ENCODE assay signal across 20 cellular contexts in the genomic region with DNA sequence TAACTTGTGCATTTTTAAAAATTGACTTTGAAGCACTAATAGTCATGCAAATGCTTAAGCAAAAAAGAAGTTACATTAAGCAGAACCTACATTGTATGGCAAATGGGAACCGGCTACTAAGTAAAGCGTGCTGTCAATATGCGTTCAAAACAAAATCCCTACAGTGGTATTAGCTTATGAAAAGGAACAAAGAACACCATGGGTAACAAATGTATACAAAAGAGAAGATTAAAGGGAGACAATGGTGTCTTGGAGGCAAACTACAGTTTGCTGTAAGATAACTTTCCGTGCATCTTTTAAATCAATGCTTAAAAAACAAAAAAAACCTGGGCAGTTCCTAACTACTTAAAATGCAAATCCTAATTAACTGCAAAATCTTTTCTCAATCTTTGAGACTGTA. TPM values are rescaled to one million over a fixed set of nuclear protein-coding genes. Genes with fewer than 3 reads are reported as not detected.
DNase-seq lines count a peak whose midpoint lies in the region; ATAC-seq, FAIRE-seq and TF ChIP-seq lines count a peak whose summit lies in the region.
"Had no signal": no experiment of that assay in that cellular context is flagged by ENCODE, and none has a peak within 500 bp of the region (broad histone marks: within the 10 kb centered on the region; RNA-seq: fewer than 3 reads in every experiment).

No MANE protein-coding gene starts in this region.

- in situ Hi-C loops in HepG2 (cut with HindIII; ENCODE audit: extremely low pct_ligation_motif_present, low pct_unique_long_range_greater_than_20kb) = no loop called here

- DNase-seq in HepG2 (ENCODE audit: low spot score) (no peak), right lobe of liver (no peak), OCI-LY7 (ENCODE audit: low spot score) (no peak), Peyer's patch (no peak), SK-N-DZ (ENCODE audit: low spot score) (no peak), NCI-H1092 treated with DMSO at 0.1 percent for 48 hours (lab: John Stamatoyannopoulos, UW) (no peak)
- DNase-seq: CD4-positive, alpha-beta memory T cell; Karpas-422; MG63; NCI-H1048; NCI-H1436 treated with DMSO at 0.1 percent for 48 hours; NCI-H2029; NCI-H446; NCI-H526 treated with DMSO at 0.1 percent for 48 hours; SHP77; SK-N-SH had no signal

- no peaks in the 10 kb centered on the region for H3K4me1 ChIP-seq in HepG2 (ENCODE audit: insufficient read depth, low read length)
- peaks cover 0 to 3% (median 0%) of the 10 kb centered on the region in 4 donors for H3K4me1 ChIP-seq in right lobe of liver
- no peaks in the 10 kb centered on the region for H3K4me1 ChIP-seq in OCI-LY7 (ENCODE audit: insufficient read depth, low read length, poor library complexity, severe bottlenecking)
- H3K4me1 ChIP-seq in Peyer's patch = no peaks in the 10 kb centered on the region

- no peak for FAIRE-seq in HepG2 (lab: Jason Lieb, UNC)

- no peaks in the 10 kb centered on the region for H3K9me3 ChIP-seq in HepG2 (ENCODE audit: low read length)
- no peaks in the 10 kb centered on the region for H3K9me3 ChIP-seq in right lobe of liver
- H3K9me3 ChIP-seq in OCI-LY7 (ENCODE audit: low read length) = no peaks in the 10 kb centered on the region
- H3K9me3 ChIP-seq in Peyer's patch = no peaks in the 10 kb centered on the region
- H3K9me3 ChIP-seq: A549, BLaER1, MG63, SK-N-SH had no signal

- BruUV-seq in HepG2 (replicated peaks; lab: Mats Ljungman, UMichigan) (TSS peak; percentile 55), OCI-LY7 (replicated peaks; lab: Mats Ljungman, UMichigan) (TSS peak; percentile 90)

- H3K36me3 ChIP-seq in HepG2 (replicated peaks in 1 of 2; ENCODE audit: control insufficient read depth in 1 of 2, insufficient read depth in 2 of 2, low read length in 2 of 2) = peaks cover 27 to 72% of the 10 kb centered on the region in 2 experiments
- H3K36me3 ChIP-seq in right lobe of liver = peaks cover 0 to 44% (median 10%) of the 10 kb centered on the region in 4 donors
- H3K36me3 ChIP-seq in OCI-LY7 (ENCODE audit: insufficient read depth, low read length) = peaks cover 85% of the 10 kb centered on the region
- peaks cover 0 to 77% (median 0%) of the 10 kb centered on the region in 3 donors for H3K36me3 ChIP-seq in Peyer's patch

- no peaks in the 10 kb centered on the region for H3K9me3 Mint-ChIP-seq in brain
- H3K9me3 Mint-ChIP-seq: CD4-positive, alpha-beta memory T cell had no signal

- H3K36me3 Mint-ChIP-seq in brain = peaks cover 75% of the 10 kb centered on the region

- H3K4me3 ChIP-seq in HepG2 (replicated peaks in 1 of 3; ENCODE audit: insufficient read depth in 1 of 3, low read depth in 2 of 3, low read length in 3 of 3) (no peak overlapping the region), right lobe of liver (no peak overlapping the region), OCI-LY7 (ENCODE audit: low read depth, low read length, poor library complexity, severe bottlenecking) (no peak overlapping the region), Peyer's patch (no peak overlapping the region)
- H3K4me3 ChIP-seq: A549, BLaER1, MG63 had no signal

- POLR2A ChIA-PET in HepG2 (lab: Yijun Ruan, JAX) (no interaction called here), OCI-LY7 (lab: Charles Lee) (interaction anchor here (1.0 kb wide), 1 partner anchor 29 kb away, joined by 3 read pairs; no protein-coding TSS in a partner anchor)

- intact Hi-C loops in HepG2 (cut with micrococcal nuclease; ENCODE audit: unreplicated experiment) (no loop called here), right lobe of liver (cut with DNase I) (no loop called here), OCI-LY7 (cut with micrococcal nuclease; ENCODE audit: unreplicated experiment) (no loop called here)

- TF ChIP-seq POLR2A in HepG2 (IDR thresholded peaks at IDR 0.05; ENCODE audit: insufficient read depth in 1 of 2, low read depth in 2 of 2, low read length in 2 of 2) = no peak
- no peak for TF ChIP-seq POLR2A in right lobe of liver (IDR thresholded peaks at IDR 0.05)
- no peak for TF ChIP-seq POLR2A in Peyer's patch (IDR thresholded peaks at IDR 0.05)

- ATAC-seq in HepG2 (no peak), right lobe of liver (no peak), GM19023 (IDR thresholded peaks at IDR 0.05; ENCODE audit: unreplicated experiment) (no peak)
- ATAC-seq: A549 had no signal

- TF ChIP-seq RAD21 in HepG2 (CRISPR knock-in tag; IDR thresholded peaks at IDR 0.05) = no peak

- H3K79me2 ChIP-seq in HepG2 (ENCODE audit: insufficient read depth, low read length) (peaks cover 7% of the 10 kb centered on the region), OCI-LY7 (ENCODE audit: insufficient read depth, low read depth, low read length) (no peaks in the 10 kb centered on the region)

- H3K4me2 ChIP-seq in HepG2 (ENCODE audit: low read depth, low read length) (no peak overlapping the region), OCI-LY7 (ENCODE audit: low read length) (no peak overlapping the region)
- H3K4me2 ChIP-seq: A549, BLaER1, SK-N-SH had no signal

- TF ChIP-seq EP300 in HepG2 (IDR thresholded peaks at IDR 0.05; ENCODE audit: low read depth in 2 of 2, low read length in 2 of 2) (no peak), HepG2 (CRISPR knock-in tag; IDR thresholded peaks at IDR 0.05; ENCODE audit: borderline replicate concordance) (no peak)

- no peak overlapping the region for H3K9ac ChIP-seq in HepG2 (ENCODE audit: insufficient read depth, low read depth, low read length)
- H3K9ac ChIP-seq: BLaER1, SK-N-SH had no signal

- no peaks in the 10 kb centered on the region for H3K9me2 ChIP-seq in OCI-LY7 (ENCODE audit: insufficient read depth, low read length)
- H3K9me2 ChIP-seq: SK-N-SH had no signal

- CTCF ChIA-PET in HepG2 (lab: Yijun Ruan, JAX; ENCODE audit: low intra/inter-chr PET ratio, low total read pairs) = no interaction called here
- CTCF ChIA-PET in OCI-LY7 (lab: Charles Lee; ENCODE audit: unreplicated experiment) = no interaction called here

- peak overlapping the region in 1 of 5 experiments; percentile 2 for H3K4me3 Mint-ChIP-seq in brain
- H3K4me3 Mint-ChIP-seq: CD4-positive, alpha-beta memory T cell had no signal

- peak overlapping the region; percentile 9 to 79 (median 50) for H3K27ac Mint-ChIP-seq in brain

- H2AFZ ChIP-seq in HepG2 (ENCODE audit: low read length) (no peak overlapping the region), OCI-LY7 (ENCODE audit: low read length) (no peak overlapping the region)

- no peaks in the 10 kb centered on the region for H3K27me3 ChIP-seq in HepG2 (ENCODE audit: control insufficient read depth in 1 of 2, insufficient read depth in 2 of 2, low read length in 2 of 2)
- H3K27me3 ChIP-seq in right lobe of liver = no peaks in the 10 kb centered on the region
- no peaks in the 10 kb centered on the region for H3K27me3 ChIP-seq in Peyer's patch
- H3K27me3 ChIP-seq: BLaER1, MG63 had no signal

- WGBS in HepG2 (ENCODE audit: low lambda C conversion rate) = 99% methylated on average over 4 of the region's 4 CpGs
- WGBS in right lobe of liver (ENCODE audit: insufficient coverage, low coverage, low lambda C conversion rate, missing lambda C conversion rate) = 96% methylated on average over 4 of the region's 4 CpGs

- H4K20me1 ChIP-seq in HepG2 (ENCODE audit: insufficient read depth, low read length) (no peaks in the 10 kb centered on the region), OCI-LY7 (ENCODE audit: insufficient read depth, low read length) (no peaks in the 10 kb centered on the region)

- no peaks in the 10 kb centered on the region for H3K27me3 Mint-ChIP-seq in brain
- H3K27me3 Mint-ChIP-seq: CD4-positive, alpha-beta memory T cell had no signal

- peaks cover 30% of the 10 kb centered on the region for H3K4me1 Mint-ChIP-seq in brain
- H3K4me1 Mint-ChIP-seq: CD4-positive, alpha-beta memory T cell had no signal

- no peak for TF ChIP-seq CTCF in HepG2 (CRISPR knock-in tag; IDR thresholded peaks at IDR 0.05)
- TF ChIP-seq CTCF in right lobe of liver (IDR thresholded peaks at IDR 0.05) = no peak
- TF ChIP-seq CTCF in OCI-LY7 (conservative IDR thresholded peaks at IDR 0.05; ENCODE audit: low read length) = no peak
- TF ChIP-seq CTCF in brain (conservative IDR thresholded peaks at IDR 0.05) = no peak
- no peak for TF ChIP-seq CTCF in Peyer's patch (IDR thresholded peaks at IDR 0.05)

- no peak overlapping the region for H3K27ac ChIP-seq in HepG2 (ENCODE audit: extremely low read length, insufficient read depth, low read length)
- no peak overlapping the region for H3K27ac ChIP-seq in right lobe of liver
- no peak overlapping the region for H3K27ac ChIP-seq in OCI-LY7 (ENCODE audit: low read depth, low read length, poor library complexity, severe bottlenecking)
- no peak overlapping the region for H3K27ac ChIP-seq in Peyer's patch
- H3K27ac ChIP-seq: A549 had no signal

RNA-seq across cellular contexts. Expression of a gene that starts 10.5 kb away (rescaled TPM):
- total RNA-seq in HepG2 (2016; rRNA removed; fragmentation: Illumina TruSeq; extraction: Trizol) = 124 and 127 TPM in 2 replicates
- 231 and 242 TPM in 2 replicates for total RNA-seq in HepG2 (2016; cell fraction: cytosol; rRNA removed; fragmentation: Illumina TruSeq; extraction: Trizol; ENCODE audit: low read depth)
- total RNA-seq in HepG2 (2016; cell fraction: insoluble cytoplasmic fraction; rRNA removed; fragmentation: Illumina TruSeq; extraction: Trizol) = 113 and 125 TPM in 2 replicates
- total RNA-seq in HepG2 (2016; cell fraction: membrane; rRNA removed; fragmentation: Illumina TruSeq; extraction: Trizol) = 398 and 408 TPM in 2 replicates
- total RNA-seq in HepG2 (2016; cell fraction: nucleus; rRNA removed; fragmentation: Illumina TruSeq; extraction: Trizol) = 62.2 and 68.8 TPM in 2 replicates
- 86.4 and 134 TPM in 2 replicates for polyA plus RNA-seq in HepG2 (2011; rRNA removed)
- 58.8 and 85.6 TPM in 2 replicates for polyA plus RNA-seq in HepG2 (2011; cell fraction: cytosol; rRNA removed)
- 20.9 and 25.6 TPM in 2 replicates for polyA plus RNA-seq in HepG2 (2011; cell fraction: nucleus; rRNA removed)
- 65.6 and 68.7 TPM in 2 replicates for polyA plus RNA-seq in HepG2 (2012)
- polyA plus RNA-seq in HepG2 (2016; cell fraction: cytosol; fragmentation: Illumina TruSeq; extraction: Trizol; ENCODE audit: low read depth) = 579 and 634 TPM in 2 replicates
- polyA plus RNA-seq in HepG2 (2016; cell fraction: insoluble cytoplasmic fraction; fragmentation: Illumina TruSeq; extraction: Trizol; ENCODE audit: low read depth) = 215 and 249 TPM in 2 replicates
- polyA plus RNA-seq in HepG2 (2016; cell fraction: membrane; fragmentation: Illumina TruSeq; extraction: Trizol; ENCODE audit: low read depth) = 709 and 711 TPM in 2 replicates
- 153 and 155 TPM in 2 replicates for polyA plus RNA-seq in HepG2 (2016; cell fraction: nucleus; fragmentation: Illumina TruSeq; extraction: Trizol; ENCODE audit: insufficient read depth, low read depth)
- polyA minus RNA-seq in HepG2 (2011; rRNA and poly(A)+ RNA removed; ENCODE audit: low replicate concordance) = 55.7 and 80.7 TPM in 2 replicates
- polyA minus RNA-seq in HepG2 (2011; cell fraction: cytosol; rRNA and poly(A)+ RNA removed) = 29.3 and 31.7 TPM in 2 replicates
- polyA minus RNA-seq in HepG2 (2011; cell fraction: nucleus; rRNA and poly(A)+ RNA removed) = 17.1 and 23.9 TPM in 2 replicates
- total RNA-seq in right lobe of liver = 10 to 100 TPM; 24.9 to 44.0 (median 33.0) TPM
- total RNA-seq in OCI-LY7 (2014; rRNA removed; shearing (Covaris generic)) = 50.7 and 65.2 TPM in 2 replicates
- 56.3 and 57.3 TPM in 2 replicates for total RNA-seq in OCI-LY7 (2022)
- 242 TPM for polyA plus RNA-seq in brain (ENCODE audit: insufficient read depth, low read depth, low replicate concordance)
- total RNA-seq in Peyer's patch = 10 to 100 TPM; 29.7 to 78.4 (median 39.1) TPM
- 187 and 188 TPM in 2 replicates for polyA plus RNA-seq in SK-N-DZ (2014; cell fraction: cytosol; rRNA removed)
- polyA plus RNA-seq in SK-N-DZ (2014; cell fraction: nucleus; rRNA removed) = 95.8 and 96.0 TPM in 2 replicates

RNA-seq across cellular contexts. Expression of a gene that starts 28.0 kb away (rescaled TPM):
- total RNA-seq in HepG2 (2016; rRNA removed; fragmentation: Illumina TruSeq; extraction: Trizol) = 9.9 and 10.0 TPM in 2 replicates
- total RNA-seq in HepG2 (2016; cell fraction: cytosol; rRNA removed; fragmentation: Illumina TruSeq; extraction: Trizol; ENCODE audit: low read depth) = 4.3 and 4.7 TPM in 2 replicates
- total RNA-seq in HepG2 (2016; cell fraction: insoluble cytoplasmic fraction; rRNA removed; fragmentation: Illumina TruSeq; extraction: Trizol) = 10.1 and 11.8 TPM in 2 replicates
- 7.4 and 8.2 TPM in 2 replicates for total RNA-seq in HepG2 (2016; cell fraction: membrane; rRNA removed; fragmentation: Illumina TruSeq; extraction: Trizol)
- total RNA-seq in HepG2 (2016; cell fraction: nucleus; rRNA removed; fragmentation: Illumina TruSeq; extraction: Trizol) = 5.5 and 10.3 TPM in 2 replicates
- 6.6 and 7.1 TPM in 2 replicates for polyA plus RNA-seq in HepG2 (2011; rRNA removed)
- polyA plus RNA-seq in HepG2 (2011; cell fraction: cytosol; rRNA removed) = 8.7 and 9.8 TPM in 2 replicates
- polyA plus RNA-seq in HepG2 (2011; cell fraction: nucleus; rRNA removed) = 5.2 and 6.4 TPM in 2 replicates
- polyA plus RNA-seq in HepG2 (2012) = 10.0 and 10.2 TPM in 2 replicates
- polyA plus RNA-seq in HepG2 (2016; cell fraction: cytosol; fragmentation: Illumina TruSeq; extraction: Trizol; ENCODE audit: low read depth) = 3.1 and 3.9 TPM in 2 replicates
- 13.9 and 14.4 TPM in 2 replicates for polyA plus RNA-seq in HepG2 (2016; cell fraction: insoluble cytoplasmic fraction; fragmentation: Illumina TruSeq; extraction: Trizol; ENCODE audit: low read depth)
- polyA plus RNA-seq in HepG2 (2016; cell fraction: membrane; fragmentation: Illumina TruSeq; extraction: Trizol; ENCODE audit: low read depth) = 4.7 and 4.9 TPM in 2 replicates
- polyA plus RNA-seq in HepG2 (2016; cell fraction: nucleus; fragmentation: Illumina TruSeq; extraction: Trizol; ENCODE audit: insufficient read depth, low read depth) = 10.7 and 11.4 TPM in 2 replicates
- polyA minus RNA-seq in HepG2 (2011; rRNA and poly(A)+ RNA removed; ENCODE audit: low replicate concordance) = 16.6 and 38.7 TPM in 2 replicates
- polyA minus RNA-seq in HepG2 (2011; cell fraction: cytosol; rRNA and poly(A)+ RNA removed) = 3.7 and 7.1 TPM in 2 replicates
- 17.9 and 18.5 TPM in 2 replicates for polyA minus RNA-seq in HepG2 (2011; cell fraction: nucleus; rRNA and poly(A)+ RNA removed)
- 1 to 10 TPM; 6.5 to 8.6 (median 7.4) TPM for total RNA-seq in right lobe of liver
- 30.1 and 35.5 TPM in 2 replicates for total RNA-seq in OCI-LY7 (2014; rRNA removed; shearing (Covaris generic))
- total RNA-seq in OCI-LY7 (2022) = 32.8 and 34.4 TPM in 2 replicates
- polyA plus RNA-seq in brain (ENCODE audit: insufficient read depth, low read depth, low replicate concordance) = 23.5 TPM
- 10 to 100 TPM; 10.2 to 23.1 (median 17.1) TPM for total RNA-seq in Peyer's patch
- polyA plus RNA-seq in SK-N-DZ (2014; cell fraction: cytosol; rRNA removed) = 29.8 and 30.7 TPM in 2 replicates
- polyA plus RNA-seq in SK-N-DZ (2014; cell fraction: nucleus; rRNA removed) = 7.1 and 7.4 TPM in 2 replicates

RNA-seq across cellular contexts. Expression of a gene that starts 28.3 kb away (rescaled TPM):
- total RNA-seq in HepG2 (2016; rRNA removed; fragmentation: Illumina TruSeq; extraction: Trizol) (63.4 and 105 TPM in 2 replicates), right lobe of liver (10 to 100 TPM; 14.5 to 25.7 (median 19.1) TPM), OCI-LY7 (2022) (88.3 and 102 TPM in 2 replicates), Peyer's patch (10 to 100 TPM; 26.0 to 71.0 (median 35.6) TPM)
- 22.5 and 26.3 TPM in 2 replicates for total RNA-seq in HepG2 (2016; cell fraction: cytosol; rRNA removed; fragmentation: Illumina TruSeq; extraction: Trizol; ENCODE audit: low read depth)
- total RNA-seq in HepG2 (2016; cell fraction: insoluble cytoplasmic fraction; rRNA removed; fragmentation: Illumina TruSeq; extraction: Trizol) = 66.9 and 102 TPM in 2 replicates
- total RNA-seq in HepG2 (2016; cell fraction: membrane; rRNA removed; fragmentation: Illumina TruSeq; extraction: Trizol) = 48.3 and 55.1 TPM in 2 replicates
- total RNA-seq in HepG2 (2016; cell fraction: nucleus; rRNA removed; fragmentation: Illumina TruSeq; extraction: Trizol) = 87.6 and 95.5 TPM in 2 replicates
- polyA plus RNA-seq in HepG2 (2011; rRNA removed) (12.8 and 20.3 TPM in 2 replicates), brain (ENCODE audit: insufficient read depth, low read depth, low replicate concordance) (3.7 TPM)
- 4.1 and 6.0 TPM in 2 replicates for polyA plus RNA-seq in HepG2 (2011; cell fraction: cytosol; rRNA removed)
- 15.1 and 19.3 TPM in 2 replicates for polyA plus RNA-seq in HepG2 (2011; cell fraction: nucleus; rRNA removed)
- 10.8 and 17.4 TPM in 2 replicates for polyA plus RNA-seq in HepG2 (2012)
- polyA plus RNA-seq in HepG2 (2016; cell fraction: cytosol; fragmentation: Illumina TruSeq; extraction: Trizol; ENCODE audit: low read depth) = 3.7 and 5.2 TPM in 2 replicates
- polyA plus RNA-seq in HepG2 (2016; cell fraction: insoluble cytoplasmic fraction; fragmentation: Illumina TruSeq; extraction: Trizol; ENCODE audit: low read depth) = 42.2 and 54.4 TPM in 2 replicates
- 9.7 and 16.5 TPM in 2 replicates for polyA plus RNA-seq in HepG2 (2016; cell fraction: membrane; fragmentation: Illumina TruSeq; extraction: Trizol; ENCODE audit: low read depth)
- 50.0 and 51.4 TPM in 2 replicates for polyA plus RNA-seq in HepG2 (2016; cell fraction: nucleus; fragmentation: Illumina TruSeq; extraction: Trizol; ENCODE audit: insufficient read depth, low read depth)
- polyA minus RNA-seq in HepG2 (2011; rRNA and poly(A)+ RNA removed; ENCODE audit: low replicate concordance) = 9.0 and 29.0 TPM in 2 replicates
- 28.6 and 33.4 TPM in 2 replicates for polyA minus RNA-seq in HepG2 (2011; cell fraction: cytosol; rRNA and poly(A)+ RNA removed)
- 80.9 and 119 TPM in 2 replicates for polyA minus RNA-seq in HepG2 (2011; cell fraction: nucleus; rRNA and poly(A)+ RNA removed)
- total RNA-seq in OCI-LY7 (2014; rRNA removed; shearing (Covaris generic)) = 136 and 166 TPM in 2 replicates
- 80.2 and 101 TPM in 2 replicates for polyA plus RNA-seq in SK-N-DZ (2014; cell fraction: cytosol; rRNA removed)
- 126 and 134 TPM in 2 replicates for polyA plus RNA-seq in SK-N-DZ (2014; cell fraction: nucleus; rRNA removed)
